27 cellular contexts compared by ENCODE assay signal in genomic region chr4:22762548-22762947, GRCh38.
"Had no signal": no experiment of that assay in that cellular context is flagged by ENCODE, and none has a peak within 500 bp of the region (broad histone marks: within the 10 kb centered on the region; RNA-seq: fewer than 3 reads in every experiment).

No MANE protein-coding gene starts in this region.

- H3K4me2 ChIP-seq: smooth muscle cell had no signal

- DNase-seq: colonic mucosa; effector CD8-positive, alpha-beta T cell; endodermal cell; foreskin fibroblast; gastrocnemius medialis; head of caudate nucleus; immature natural killer cell; left ventricle myocardium superior; lower lobe of right lung; natural killer cell; stimulated activated CD4-positive, alpha-beta T cell treated with anti-CD3 and anti-CD28 coated beads, Interleukin-12 subunit alpha, Interleukin-12 subunit beta, amount 100 ng/mL, for 4 hours; stimulated activated CD4-positive, alpha-beta T cell treated with anti-CD3 and anti-CD28 coated beads, Interleukin-1b, Interleukin-23, amount 100 ng/mL, for 48 hours; stimulated activated CD4-positive, alpha-beta T cell treated with anti-CD3 and anti-CD28 coated beads, Interleukin-4, amount 100 ng/mL, for 1 hour; stimulated activated CD8-positive, alpha-beta memory T cell treated with anti-CD3 and anti-CD28 coated beads, Interleukin-4, amount 100 ng/mL, for 48 hours; stimulated activated naive CD4-positive, alpha-beta T cell; stimulated activated naive CD8-positive, alpha-beta T cell treated with anti-CD3 and anti-CD28 coated beads, Interleukin-15, amount 100 ng/mL, for 72 hours; transverse colon; upper lobe of right lung; uterus had no signal

- H3K27me3 Mint-ChIP-seq: dendritic cell treated with granulocyte-macrophage colony-stimulating factor and Interleukin-4, amounts not matched to agents 40 ng/mL and 50 ng/mL, for 4 days had no signal

- H3K27ac Mint-ChIP-seq: dendritic cell treated with granulocyte-macrophage colony-stimulating factor and Interleukin-4, amounts not matched to agents 40 ng/mL and 50 ng/mL, for 4 days; endodermal cell; immature natural killer cell; natural killer cell; stimulated activated naive CD8-positive, alpha-beta T cell treated with anti-CD3 and anti-CD28 coated beads, Interleukin-15, amount 100 ng/mL, for 72 hours had no signal

- H3K9me3 ChIP-seq: colonic mucosa, gastrocnemius medialis, lower lobe of right lung, prostate gland, right atrium auricular region, suprapubic skin, transverse colon, upper lobe of right lung, uterus had no signal

- H3K9me3 Mint-ChIP-seq: dendritic cell treated with granulocyte-macrophage colony-stimulating factor and Interleukin-4, amounts not matched to agents 40 ng/mL and 50 ng/mL, for 4 days; endodermal cell; stimulated activated naive CD8-positive, alpha-beta T cell treated with anti-CD3 and anti-CD28 coated beads, Interleukin-15, amount 100 ng/mL, for 72 hours had no signal

- H3K27ac ChIP-seq: colonic mucosa, epithelial cell of prostate, gastrocnemius medialis, lower lobe of right lung, prostate gland, right atrium auricular region, suprapubic skin, transverse colon, upper lobe of right lung, uterus had no signal

- H3K27me3 ChIP-seq: colonic mucosa, gastrocnemius medialis, right atrium auricular region, suprapubic skin, transverse colon, upper lobe of right lung, uterus had no signal

- H3K4me3 ChIP-seq: colonic mucosa, gastrocnemius medialis, lower lobe of right lung, prostate gland, right atrium auricular region, smooth muscle cell, suprapubic skin, transverse colon, upper lobe of right lung, uterus had no signal

- H3K4me1 ChIP-seq: colonic mucosa, gastrocnemius medialis, lower lobe of right lung, prostate gland, right atrium auricular region, suprapubic skin, transverse colon, upper lobe of right lung, uterus had no signal

- ATAC-seq: esophagus mucosa; gastrocnemius medialis; left ventricle myocardium superior; lower lobe of right lung; natural killer cell; sciatic nerve; stimulated activated naive CD8-positive, alpha-beta T cell treated with anti-CD3 and anti-CD28 coated beads, Interleukin-15, amount 100 ng/mL, for 72 hours; upper lobe of right lung had no signal

- H3K36me3 ChIP-seq: colonic mucosa, gastrocnemius medialis, lower lobe of right lung, prostate gland, right atrium auricular region, suprapubic skin, transverse colon, upper lobe of right lung, uterus had no signal

- H3K36me3 Mint-ChIP-seq: immature natural killer cell, natural killer cell had no signal

- H3K4me3 Mint-ChIP-seq: dendritic cell treated with granulocyte-macrophage colony-stimulating factor and Interleukin-4, amounts not matched to agents 40 ng/mL and 50 ng/mL, for 4 days; endodermal cell; natural killer cell; stimulated activated naive CD8-positive, alpha-beta T cell treated with anti-CD3 and anti-CD28 coated beads, Interleukin-15, amount 100 ng/mL, for 72 hours had no signal
